ENCODE assay signal across 1 cellular context in the genomic region with DNA sequence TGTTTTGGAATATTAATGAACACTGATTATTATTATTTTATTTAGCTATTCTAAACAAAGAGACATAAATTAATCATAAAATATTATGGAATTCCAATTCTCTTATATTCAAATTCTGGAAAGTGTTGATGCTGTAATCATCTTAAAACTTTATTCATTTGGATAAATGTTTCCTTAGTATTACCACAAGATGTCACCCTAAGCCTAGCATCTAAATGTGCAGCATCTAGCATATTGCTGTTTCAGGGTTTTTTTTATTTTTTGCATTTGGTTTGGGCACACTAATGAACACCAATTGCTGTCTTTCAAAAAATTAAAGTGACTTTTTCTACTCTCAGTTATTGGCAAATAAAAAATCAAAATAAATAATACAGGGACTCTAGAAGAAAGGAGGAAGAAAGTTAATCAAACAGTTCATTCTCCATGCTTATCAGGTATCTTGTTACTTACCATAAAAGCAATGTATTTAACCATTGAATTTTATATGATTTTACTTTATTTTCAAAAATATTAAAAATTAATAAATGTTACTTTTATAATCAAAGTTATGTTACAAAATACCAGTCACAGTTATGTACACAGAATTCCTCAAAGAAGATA.
TF ChIP-seq lines count a peak whose summit lies in the region.

No MANE protein-coding gene starts in this region.

TF ChIP-seq in WTC11, 78 proteins besides CTCF, POLR2A, EP300 and RAD21 (continued from another document):
- TF ChIP-seq TEAD1 (CRISPR knock-in tag; IDR thresholded peaks at IDR 0.05) (no peak), ZNF396 (CRISPR knock-in tag; IDR thresholded peaks at IDR 0.05; ENCODE audit: borderline replicate concordance) (no peak), ELF4 (CRISPR knock-in tag; IDR thresholded peaks at IDR 0.05; ENCODE audit: low read depth) (no peak), RELA (CRISPR knock-in tag; IDR thresholded peaks at IDR 0.05; ENCODE audit: borderline replicate concordance) (no peak), TCF7 (CRISPR knock-in tag; IDR thresholded peaks at IDR 0.05; ENCODE audit: low read depth) (no peak), SOX15 (CRISPR knock-in tag; IDR thresholded peaks at IDR 0.05) (no peak), SMAD4 (CRISPR knock-in tag; IDR thresholded peaks at IDR 0.05) (no peak), ZBTB21 (CRISPR knock-in tag; IDR thresholded peaks at IDR 0.05; ENCODE audit: borderline replicate concordance) (no peak)
- TF ChIP-seq, protein P1, sequence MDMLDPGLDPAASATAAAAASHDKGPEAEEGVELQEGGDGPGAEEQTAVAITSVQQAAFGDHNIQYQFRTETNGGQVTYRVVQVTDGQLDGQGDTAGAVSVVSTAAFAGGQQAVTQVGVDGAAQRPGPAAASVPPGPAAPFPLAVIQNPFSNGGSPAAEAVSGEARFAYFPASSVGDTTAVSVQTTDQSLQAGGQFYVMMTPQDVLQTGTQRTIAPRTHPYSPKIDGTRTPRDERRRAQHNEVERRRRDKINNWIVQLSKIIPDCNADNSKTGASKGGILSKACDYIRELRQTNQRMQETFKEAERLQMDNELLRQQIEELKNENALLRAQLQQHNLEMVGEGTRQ (CRISPR knock-in tag; IDR thresholded peaks at IDR 0.05), result no peak
- TF ChIP-seq, protein P2, sequence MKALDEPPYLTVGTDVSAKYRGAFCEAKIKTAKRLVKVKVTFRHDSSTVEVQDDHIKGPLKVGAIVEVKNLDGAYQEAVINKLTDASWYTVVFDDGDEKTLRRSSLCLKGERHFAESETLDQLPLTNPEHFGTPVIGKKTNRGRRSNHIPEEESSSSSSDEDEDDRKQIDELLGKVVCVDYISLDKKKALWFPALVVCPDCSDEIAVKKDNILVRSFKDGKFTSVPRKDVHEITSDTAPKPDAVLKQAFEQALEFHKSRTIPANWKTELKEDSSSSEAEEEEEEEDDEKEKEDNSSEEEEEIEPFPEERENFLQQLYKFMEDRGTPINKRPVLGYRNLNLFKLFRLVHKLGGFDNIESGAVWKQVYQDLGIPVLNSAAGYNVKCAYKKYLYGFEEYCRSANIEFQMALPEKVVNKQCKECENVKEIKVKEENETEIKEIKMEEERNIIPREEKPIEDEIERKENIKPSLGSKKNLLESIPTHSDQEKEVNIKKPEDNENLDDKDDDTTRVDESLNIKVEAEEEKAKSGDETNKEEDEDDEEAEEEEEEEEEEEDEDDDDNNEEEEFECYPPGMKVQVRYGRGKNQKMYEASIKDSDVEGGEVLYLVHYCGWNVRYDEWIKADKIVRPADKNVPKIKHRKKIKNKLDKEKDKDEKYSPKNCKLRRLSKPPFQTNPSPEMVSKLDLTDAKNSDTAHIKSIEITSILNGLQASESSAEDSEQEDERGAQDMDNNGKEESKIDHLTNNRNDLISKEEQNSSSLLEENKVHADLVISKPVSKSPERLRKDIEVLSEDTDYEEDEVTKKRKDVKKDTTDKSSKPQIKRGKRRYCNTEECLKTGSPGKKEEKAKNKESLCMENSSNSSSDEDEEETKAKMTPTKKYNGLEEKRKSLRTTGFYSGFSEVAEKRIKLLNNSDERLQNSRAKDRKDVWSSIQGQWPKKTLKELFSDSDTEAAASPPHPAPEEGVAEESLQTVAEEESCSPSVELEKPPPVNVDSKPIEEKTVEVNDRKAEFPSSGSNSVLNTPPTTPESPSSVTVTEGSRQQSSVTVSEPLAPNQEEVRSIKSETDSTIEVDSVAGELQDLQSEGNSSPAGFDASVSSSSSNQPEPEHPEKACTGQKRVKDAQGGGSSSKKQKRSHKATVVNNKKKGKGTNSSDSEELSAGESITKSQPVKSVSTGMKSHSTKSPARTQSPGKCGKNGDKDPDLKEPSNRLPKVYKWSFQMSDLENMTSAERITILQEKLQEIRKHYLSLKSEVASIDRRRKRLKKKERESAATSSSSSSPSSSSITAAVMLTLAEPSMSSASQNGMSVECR (CRISPR knock-in tag; IDR thresholded peaks at IDR 0.05; ENCODE audit: borderline replicate concordance), result no peak
